In the genomic region with DNA sequence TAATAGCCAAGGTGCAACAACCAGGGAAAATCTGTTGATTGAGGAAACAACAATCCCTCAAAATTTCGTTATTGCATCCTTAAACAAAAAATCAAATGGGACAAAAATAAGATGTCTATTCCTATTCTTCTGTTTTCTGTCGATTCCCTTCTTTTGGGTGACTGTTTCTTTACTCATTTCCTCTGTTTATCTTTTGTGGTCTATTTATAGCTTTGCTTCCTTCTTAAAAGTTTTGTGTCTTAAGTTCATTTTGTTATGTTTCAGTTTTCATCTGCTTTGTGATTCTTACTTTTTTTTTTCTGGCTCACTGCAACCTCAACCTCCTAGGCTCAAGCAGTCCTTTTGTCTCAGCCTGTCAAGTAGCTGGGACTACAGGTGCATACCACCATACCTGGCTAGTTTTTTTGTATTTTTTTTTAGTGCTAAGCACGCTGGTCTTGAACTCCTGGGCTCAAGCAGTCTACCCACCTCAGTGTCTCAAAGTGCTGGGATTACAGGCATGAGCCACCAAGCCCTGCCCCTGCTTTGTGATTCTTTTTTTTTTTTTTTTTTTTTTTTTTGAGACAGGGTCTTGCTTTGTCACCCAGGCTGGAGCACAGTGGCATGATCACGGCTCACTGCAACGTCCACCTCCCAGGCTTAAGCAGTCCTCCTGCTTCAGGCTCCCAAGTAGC, we compare ENCODE assay signal across 10 cellular contexts. TPM values are rescaled to one million over a fixed set of nuclear protein-coding genes. Genes with fewer than 3 reads are reported as not detected.
DNase-seq lines count a peak whose midpoint lies in the region; ATAC-seq and TF ChIP-seq lines count a peak whose summit lies in the region.
"Had no signal": no experiment of that assay in that cellular context is flagged by ENCODE, and none has a peak within 500 bp of the region (broad histone marks: within the 10 kb centered on the region; RNA-seq: fewer than 3 reads in every experiment).

No MANE protein-coding gene starts in this region.

- DNase-seq in AG10803 (ENCODE audit: low read depth) (peak; percentile 47), GM23248 (peak; percentile 71), fibroblast of villous mesenchyme (ENCODE audit: low read depth) (peak; percentile 82), T1000 (lab: John Stamatoyannopoulos, UW) (no peak)
- DNase-seq in activated CD8-positive, alpha-beta memory T cell treated with anti-CD3 and anti-CD28 coated beads, Interleukin-2, amount 50 U/mL, for 4 hours: no peak
- DNase-seq: mesendoderm, NCI-H526 treated with DMSO at 0.1 percent for 48 hours had no signal

- H4K20me1 ChIP-seq in GM23248 (ENCODE audit: insufficient read depth): peaks cover 38% of the 10 kb centered on the region; the same call in 1 of the 2 replicates

- H3K4me3 Mint-ChIP-seq in activated T-helper 17 cell treated with anti-CD3 and anti-CD28 coated beads, Interleukin-2, amount 50 U/mL, for 72 hours: peak overlapping the region; percentile 45

- H3K36me3 ChIP-seq in GM23248 (ENCODE audit: low read depth): peaks cover 53% of the 10 kb centered on the region

- no peaks in the 10 kb centered on the region for H3K27me3 ChIP-seq in GM23248 (replicated peaks; ENCODE audit: insufficient read depth)

- peak; percentile 50 for ATAC-seq in activated T-helper 17 cell treated with anti-CD3 and anti-CD28 coated beads, Interleukin-2, amount 50 U/mL, for 72 hours (replicated peaks)
- ATAC-seq in HG02623 (IDR thresholded peaks at IDR 0.05; ENCODE audit: unreplicated experiment) (no peak), GM19455 (IDR thresholded peaks at IDR 0.05; ENCODE audit: unreplicated experiment) (no peak)

- no peaks in the 10 kb centered on the region for H3K27me3 Mint-ChIP-seq in activated T-helper 17 cell treated with anti-CD3 and anti-CD28 coated beads, Interleukin-2, amount 50 U/mL, for 72 hours

- in situ Hi-C loops in GM23248 (cut with MboI): no loop called here

- H3F3A ChIP-seq in GM23248 (ENCODE audit: insufficient read depth): peaks cover 43% of the 10 kb centered on the region

- H3K4me1 Mint-ChIP-seq in activated T-helper 17 cell treated with anti-CD3 and anti-CD28 coated beads, Interleukin-2, amount 50 U/mL, for 72 hours: peaks cover 22% of the 10 kb centered on the region

- peaks cover 29% of the 10 kb centered on the region for H3K4me1 ChIP-seq in GM23248 (ENCODE audit: insufficient read depth)

- 53 to 60% methylated on average over 5 of the region's 5 CpGs for WGBS in GM23248 (ENCODE audit: low coverage in 1 of 2, low lambda C conversion rate in 2 of 2, missing lambda C conversion rate in 2 of 2), 2 experiments

- H3K9ac ChIP-seq in GM23248: peak overlapping the region; percentile 58

- no peaks in the 10 kb centered on the region for H3K9me2 ChIP-seq in GM23248 (ENCODE audit: insufficient read depth)

- H3K27ac ChIP-seq in GM23248: peak overlapping the region; percentile 75

- TF ChIP-seq CTCF in AG10803 (conservative IDR thresholded peaks at IDR 0.05; ENCODE audit: low read length) (no peak), fibroblast of villous mesenchyme (IDR thresholded peaks at IDR 0.05; ENCODE audit: insufficient read depth, low read depth, low read length) (no peak)

- no peaks in the 10 kb centered on the region for H3K9me3 ChIP-seq in GM23248 (ENCODE audit: low read depth)

- no peak overlapping the region for H2AFZ ChIP-seq in GM23248

- peaks cover 100% of the 10 kb centered on the region for H3K36me3 Mint-ChIP-seq in activated T-helper 17 cell treated with anti-CD3 and anti-CD28 coated beads, Interleukin-2, amount 50 U/mL, for 72 hours (ENCODE audit: low read depth)

- H3K27ac Mint-ChIP-seq in activated T-helper 17 cell treated with anti-CD3 and anti-CD28 coated beads, Interleukin-2, amount 50 U/mL, for 72 hours: peak overlapping the region; percentile 3

- peak overlapping the region; percentile 78 for H3K4me2 ChIP-seq in GM23248 (ENCODE audit: unreplicated experiment)

- H3K4me3 ChIP-seq in AG10803 (ENCODE audit: low read length): no peak overlapping the region
- peak overlapping the region; percentile 56 for H3K4me3 ChIP-seq in GM23248
- H3K4me3 ChIP-seq in fibroblast of villous mesenchyme (ENCODE audit: low read depth, low read length): no peak overlapping the region

- H3K9me3 Mint-ChIP-seq in activated T-helper 17 cell treated with anti-CD3 and anti-CD28 coated beads, Interleukin-2, amount 50 U/mL, for 72 hours: peaks cover 19% of the 10 kb centered on the region

- H3K79me2 ChIP-seq in GM23248 (ENCODE audit: insufficient read depth): peaks cover 97% of the 10 kb centered on the region

RNA-seq across cellular contexts. Expression of a gene that starts 10.4 kb away (rescaled TPM):
- total RNA-seq in GM23248 (2014; rRNA removed; shearing (Covaris generic)): 63.2 and 64.6 TPM in 2 replicates
- 55.7 and 60.0 TPM in 2 replicates for polyA plus RNA-seq in GM23248 (2016; fragmentation: Nextera tagmentation; extraction: Ambion mirVana)
- 10 to 100 TPM; 72.8 to 83.8 TPM for total RNA-seq in activated T-helper 17 cell treated with anti-CD3 and anti-CD28 coated beads, Interleukin-2, amount 50 U/mL, for 72 hours
- total RNA-seq in fibroblast of villous mesenchyme: 59.6 and 85.1 TPM in 2 replicates

RNA-seq across cellular contexts. Expression of a gene that starts 10.9 kb away (rescaled TPM):
- total RNA-seq in GM23248 (2014; rRNA removed; shearing (Covaris generic)): 1.6 and 2.1 TPM in 2 replicates
- polyA plus RNA-seq in GM23248 (2016; fragmentation: Nextera tagmentation; extraction: Ambion mirVana): 2.6 and 3.4 TPM in 2 replicates
- total RNA-seq in activated T-helper 17 cell treated with anti-CD3 and anti-CD28 coated beads, Interleukin-2, amount 50 U/mL, for 72 hours: 1 to 10 TPM; 3.0 to 6.5 TPM
- total RNA-seq in fibroblast of villous mesenchyme: 1.6 and 4.3 TPM in 2 replicates

Comparison
In these comparisons a context has a peak if more than half of its experiments do, and no peak if none do; other contexts are left out.
1. DNase-seq: peak in AG10803 (single experiment), GM23248 (single experiment) and fibroblast of villous mesenchyme (single experiment); none in activated CD8-positive, alpha-beta memory T cell treated with anti-CD3 and anti-CD28 coated beads, Interleukin-2, amount 50 U/mL, for 4 hours (single experiment) and T1000 (single experiment).